Comparison of ENCODE assay signal across 8 cellular contexts in the genomic region with DNA sequence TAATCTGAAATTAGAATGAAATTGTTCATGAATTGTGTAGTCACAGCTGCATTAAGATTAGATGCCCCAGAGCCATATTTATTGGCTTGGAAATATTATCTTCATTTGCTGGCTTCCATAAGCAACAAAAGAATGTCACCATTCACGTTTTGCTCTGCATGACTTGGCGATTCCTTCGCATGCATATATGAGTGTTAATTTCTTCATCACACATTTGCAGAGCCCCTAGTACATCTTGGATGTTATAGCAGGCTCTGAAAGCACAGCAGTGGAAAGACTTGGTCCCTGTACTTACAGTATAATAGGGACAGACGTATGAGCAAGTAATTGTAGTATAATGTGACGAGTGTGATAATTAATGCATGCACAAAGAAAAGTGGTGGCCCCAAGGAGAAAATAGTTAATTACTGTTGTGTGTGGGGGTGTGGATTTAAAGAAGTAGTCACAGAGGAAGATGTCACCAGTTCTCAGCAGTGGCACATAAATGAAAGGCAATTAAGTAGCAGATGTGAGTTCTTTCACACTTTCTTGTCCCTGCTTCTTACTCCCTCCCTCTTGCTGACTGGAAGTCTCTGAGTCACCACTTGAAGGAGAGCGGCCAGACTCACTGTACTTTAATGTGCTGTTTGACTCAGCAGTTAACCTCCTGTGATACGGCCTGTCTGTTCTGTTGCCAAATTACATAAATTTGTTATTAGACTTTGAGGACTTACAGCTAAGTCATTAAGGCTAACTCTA. TPM values are rescaled to one million over a fixed set of nuclear protein-coding genes. Genes with fewer than 3 reads are reported as not detected.
DNase-seq lines count a peak whose midpoint lies in the region; ATAC-seq and TF ChIP-seq lines count a peak whose summit lies in the region.

No MANE protein-coding gene starts in this region.

- POLR2A ChIA-PET in CD8-positive, alpha-beta T cell (lab: Charles Lee) = no interaction called here

- H3K27ac ChIP-seq in CD8-positive, alpha-beta T cell (ENCODE audit: low read depth, low read length) = no peak overlapping the region
- H3K27ac ChIP-seq in thyroid gland = no peak overlapping the region

- no peaks in the 10 kb centered on the region for H3K9me3 Mint-ChIP-seq in CD8-positive, alpha-beta T cell

- H3K4me3 Mint-ChIP-seq in CD8-positive, alpha-beta T cell = no peak overlapping the region

- no peak for TF ChIP-seq CTCF in CD8-positive, alpha-beta T cell (IDR thresholded peaks at IDR 0.05)
- TF ChIP-seq CTCF in thyroid gland (IDR thresholded peaks at IDR 0.05) = no peak

- H3K9me3 ChIP-seq in CD8-positive, alpha-beta T cell (ENCODE audit: low read length) = no peaks in the 10 kb centered on the region
- H3K9me3 ChIP-seq in thyroid gland = no peaks in the 10 kb centered on the region

- CTCF ChIA-PET in CD8-positive, alpha-beta T cell (lab: Charles Lee) = interaction anchor here (18.5 kb wide), 1 partner anchor 18 kb away, joined by 665 read pairs; the partner anchor contains the start of gene S100A10

- no peaks in the 10 kb centered on the region for H3K27me3 Mint-ChIP-seq in CD8-positive, alpha-beta T cell (ENCODE audit: low read depth)

- H3K4me1 ChIP-seq in CD8-positive, alpha-beta T cell (ENCODE audit: insufficient read depth, low read length) = peaks cover 5% of the 10 kb centered on the region
- peaks cover 0 to 11% of the 10 kb centered on the region in 2 donors for H3K4me1 ChIP-seq in thyroid gland

- no peaks in the 10 kb centered on the region for H3K27me3 ChIP-seq in CD8-positive, alpha-beta T cell (ENCODE audit: insufficient read depth, low read length)
- H3K27me3 ChIP-seq in thyroid gland = no peaks in the 10 kb centered on the region

- intact Hi-C loops in CD8-positive, alpha-beta T cell (cut with DNase I, micrococcal nuclease) = no loop called here
- intact Hi-C loops in thyroid gland (cut with DNase I) = no loop called here

- peak; percentile 44 for ATAC-seq in CD8-positive, alpha-beta T cell
- no peak for ATAC-seq in HG03196 (IDR thresholded peaks at IDR 0.05; ENCODE audit: unreplicated experiment)

- no peak for DNase-seq in CD8-positive, alpha-beta T cell
- DNase-seq in LHCN-M2 (ENCODE audit: low read depth) (peak; percentile 84), hepatic stellate cell (ENCODE audit: low spot score) (peak; percentile 70), thyroid gland (peak; percentile 50 to 52), NCI-H524 treated with DMSO at 0.1 percent for 48 hours (lab: John Stamatoyannopoulos, UW) (no peak), NCI-H1092 treated with DMSO at 0.1 percent for 48 hours (lab: John Stamatoyannopoulos, UW) (no peak)
- peak; percentile 9 for DNase-seq in activated gamma-delta T cell treated with anti-CD3 and anti-CD28 coated beads, Interleukin-2, amount 50 U/mL, for 16 hours (ENCODE audit: low read depth)

- no peak overlapping the region for H3K4me3 ChIP-seq in CD8-positive, alpha-beta T cell (ENCODE audit: low read depth, low read length)
- H3K4me3 ChIP-seq in thyroid gland (replicated peaks in 1 of 3) = no peak overlapping the region

- no peaks in the 10 kb centered on the region for H3K36me3 Mint-ChIP-seq in CD8-positive, alpha-beta T cell

- WGBS in thyroid gland, 2 donors = 44 to 47% methylated on average over 7 of the region's 7 CpGs

- no peak for TF ChIP-seq POLR2A in thyroid gland (IDR thresholded peaks at IDR 0.05)

- peaks cover 5% of the 10 kb centered on the region for H3K4me1 Mint-ChIP-seq in CD8-positive, alpha-beta T cell (ENCODE audit: low read depth)

- H3K36me3 ChIP-seq in CD8-positive, alpha-beta T cell (ENCODE audit: insufficient read depth, low read length) = no peaks in the 10 kb centered on the region
- H3K36me3 ChIP-seq in thyroid gland = no peaks in the 10 kb centered on the region

- H3K27ac Mint-ChIP-seq in CD8-positive, alpha-beta T cell = no peak overlapping the region

RNA-seq across cellular contexts. Expression of gene S100A10, which starts 21.0 kb away (rescaled TPM):
- 100 to 1,000 TPM; 132 to 138 TPM for total RNA-seq in CD8-positive, alpha-beta T cell
- total RNA-seq in LHCN-M2 (2014; rRNA removed) (81.9 and 115 TPM in 2 replicates), thyroid gland (10 to 100 TPM; 11.2 to 64.0 (median 35.6) TPM)
- 916 TPM for polyA plus RNA-seq in LHCN-M2 (2012)

Comparison
In these comparisons a context has a peak if more than half of its experiments do, and no peak if none do; other contexts are left out.
1. DNase-seq: peak in LHCN-M2 (single experiment), activated gamma-delta T cell treated with anti-CD3 and anti-CD28 coated beads, Interleukin-2, amount 50 U/mL, for 16 hours (single experiment), hepatic stellate cell (single experiment) and thyroid gland (2 of 2); none in CD8-positive, alpha-beta T cell (0 of 7), NCI-H524 treated with DMSO at 0.1 percent for 48 hours (single experiment) and NCI-H1092 treated with DMSO at 0.1 percent for 48 hours (single experiment).